Comparison of ENCODE assay signal across 9 cellular contexts in genomic region chr1:26540346-26540745, GRCh38. TPM values are rescaled to one million over a fixed set of nuclear protein-coding genes. Genes with fewer than 3 reads are reported as not detected.
A peak's percentile ranks its signal among the peaks of the same experiment; 100 is the strongest.
DNase-seq lines count a peak whose midpoint lies in the region; FAIRE-seq and TF ChIP-seq lines count a peak whose summit lies in the region.
"Had no signal": no experiment of that assay in that cellular context is flagged by ENCODE, and none has a peak within 500 bp of the region (broad histone marks: within the 10 kb centered on the region; RNA-seq: fewer than 3 reads in every experiment).

No MANE protein-coding gene starts in this region.

- H3K4me1 ChIP-seq in MM.1S (ENCODE audit: low read length) (peaks cover 42% of the 10 kb centered on the region), parathyroid adenoma (no peaks in the 10 kb centered on the region), trophoblast cell (ENCODE audit: control insufficient read depth in 1 of 2, insufficient read depth in 2 of 2, low read length in 2 of 2) (peaks cover 7 to 9% of the 10 kb centered on the region in 2 experiments)

- no peaks in the 10 kb centered on the region for H3K9me2 ChIP-seq in MM.1S (replicated peaks; ENCODE audit: insufficient read depth, low read length)

- H3K79me1 ChIP-seq in trophoblast cell (ENCODE audit: low read length) = peaks cover 2% of the 10 kb centered on the region

- H3F3A ChIP-seq in MM.1S (ENCODE audit: insufficient read depth, low read length) = peaks cover 29% of the 10 kb centered on the region

- H3K9me3 ChIP-seq in MM.1S (replicated peaks; ENCODE audit: insufficient read depth, low read length) (no peaks in the 10 kb centered on the region), parathyroid adenoma (ENCODE audit: control insufficient read depth, low read length) (no peaks in the 10 kb centered on the region), trophoblast cell (ENCODE audit: insufficient read depth, low read depth, low read length) (peaks cover 2% of the 10 kb centered on the region)

- peak; percentile 63 for DNase-seq in GM12865 (ENCODE audit: low read depth)
- DNase-seq in MM.1S = peak; percentile 84
- no peak for DNase-seq in trophoblast cell
- no peak for DNase-seq in DMS 273 treated with DMSO at 0.1 percent for 48 hours (lab: John Stamatoyannopoulos, UW)
- no peak for DNase-seq in GM12892 (ENCODE audit: insufficient read length)
- DNase-seq: KG1, left colon had no signal

- no peak overlapping the region for H3K4ac ChIP-seq in trophoblast cell (ENCODE audit: low read depth, low read length)

- no peak overlapping the region for H2BK120ac ChIP-seq in trophoblast cell (ENCODE audit: insufficient read depth, low read length, poor library complexity)

- peak overlapping the region; percentile 85 for H3K27ac ChIP-seq in MM.1S (ENCODE audit: low read length)
- H3K27ac ChIP-seq in angular gyrus (ENCODE audit: low read depth, low read length) = peak overlapping the region; percentile 42
- H3K27ac ChIP-seq in parathyroid adenoma = peak overlapping the region; percentile 32
- no peak overlapping the region for H3K27ac ChIP-seq in trophoblast cell (ENCODE audit: low read depth, low read length)

- no peak overlapping the region for H3K18ac ChIP-seq in trophoblast cell (ENCODE audit: low read length)

- no peaks in the 10 kb centered on the region for H4K20me1 ChIP-seq in MM.1S (ENCODE audit: insufficient read depth, low read length)

- H3K4me3 ChIP-seq in GM12865 (ENCODE audit: low read depth, low read length) (no peak overlapping the region), MM.1S (ENCODE audit: low read length) (peak overlapping the region; percentile 15), parathyroid adenoma (ENCODE audit: low read depth, low read length) (no peak overlapping the region), trophoblast cell (ENCODE audit: low read depth, low read length) (no peak overlapping the region)

- FAIRE-seq in GM12892 (lab: Jason Lieb, UNC) = no peak

- H3K36me3 ChIP-seq in MM.1S (replicated peaks; ENCODE audit: insufficient read depth, low read length) = no peaks in the 10 kb centered on the region
- no peaks in the 10 kb centered on the region for H3K36me3 ChIP-seq in parathyroid adenoma (ENCODE audit: control insufficient read depth, insufficient read depth, low read length)
- peaks cover 8 to 15% of the 10 kb centered on the region in 2 experiments for H3K36me3 ChIP-seq in trophoblast cell (ENCODE audit: control insufficient read depth in 1 of 2, insufficient read depth in 2 of 2, low read length in 2 of 2)

- no peak overlapping the region for H3K23ac ChIP-seq in trophoblast cell (ENCODE audit: low read length)

- WGBS in trophoblast cell (ENCODE audit: extremely low coverage, insufficient coverage, insufficient read length) = no CpG with 5 or more reads among the region's 3 CpGs

- no peak for TF ChIP-seq POLR2A in GM12892 (IDR thresholded peaks at IDR 0.05; ENCODE audit: low read depth, low read length)

- H4K91ac ChIP-seq in trophoblast cell (ENCODE audit: low read depth, low read length) = no peak overlapping the region

- H2AFZ ChIP-seq in MM.1S (ENCODE audit: low read length) (peak overlapping the region; percentile 31), parathyroid adenoma (no peak overlapping the region), trophoblast cell (ENCODE audit: insufficient read depth, low read length, poor library complexity) (no peak overlapping the region)

- H3K9ac ChIP-seq in MM.1S (ENCODE audit: low read length) = peak overlapping the region; percentile 49
- no peak overlapping the region for H3K9ac ChIP-seq in parathyroid adenoma
- no peak overlapping the region for H3K9ac ChIP-seq in trophoblast cell (ENCODE audit: low read length)

- H4K12ac ChIP-seq in trophoblast cell (ENCODE audit: low read depth, low read length) = no peak overlapping the region

- H3K27me3 ChIP-seq in MM.1S (replicated peaks; ENCODE audit: insufficient read depth, low read length) (no peaks in the 10 kb centered on the region), parathyroid adenoma (ENCODE audit: control insufficient read depth, insufficient read depth, low read length) (no peaks in the 10 kb centered on the region), trophoblast cell (ENCODE audit: insufficient read depth, low read length) (no peaks in the 10 kb centered on the region)

- H3K14ac ChIP-seq in trophoblast cell (ENCODE audit: low read length) = no peak overlapping the region

- TF ChIP-seq CTCF in GM12865 (IDR thresholded peaks at IDR 0.05; ENCODE audit: insufficient read depth, low read depth, low read length, missing control alignments) = no peak
- TF ChIP-seq CTCF in MM.1S (IDR thresholded peaks at IDR 0.05; ENCODE audit: low read length) = no peak
- no peak for TF ChIP-seq CTCF in parathyroid adenoma (IDR thresholded peaks at IDR 0.05)

- no peak overlapping the region for H2BK12ac ChIP-seq in trophoblast cell (ENCODE audit: low read length)

- H3K79me2 ChIP-seq in MM.1S (ENCODE audit: low read length) = peaks cover 17% of the 10 kb centered on the region; the same call in 1 of the 2 replicates
- H3K79me2 ChIP-seq in parathyroid adenoma = peaks cover 2% of the 10 kb centered on the region
- H3K79me2 ChIP-seq in trophoblast cell (ENCODE audit: control insufficient read depth, insufficient read depth, low read length, poor library complexity) = no peaks in the 10 kb centered on the region

- H2AK5ac ChIP-seq in trophoblast cell (ENCODE audit: low read length) = no peak overlapping the region

- H3K4me2 ChIP-seq in MM.1S (ENCODE audit: low read depth, low read length) (peak overlapping the region; percentile 51), parathyroid adenoma (ENCODE audit: low read length) (no peak overlapping the region), trophoblast cell (ENCODE audit: low read length) (no peak overlapping the region)

- H2BK5ac ChIP-seq in trophoblast cell (ENCODE audit: low read depth, low read length, poor library complexity) = no peak overlapping the region

- no peak overlapping the region for H4K8ac ChIP-seq in trophoblast cell (ENCODE audit: low read depth, low read length)

RNA-seq across cellular contexts. Expression of gene RPS6KA1, which starts 10.8 kb away (rescaled TPM):
- 45.7 and 48.1 TPM in 2 replicates for polyA plus RNA-seq in trophoblast cell (2013)
- 56.6 TPM for polyA plus RNA-seq in GM12892 (2012; ENCODE audit: missing spikeins)

Comparison
In these comparisons a context has a peak if more than half of its experiments do, and no peak if none do; other contexts are left out.
1. DNase-seq: peak in GM12865 (single experiment) and MM.1S (single experiment); none in trophoblast cell (0 of 2), DMS 273 treated with DMSO at 0.1 percent for 48 hours (single experiment) and GM12892 (single experiment).